31 cellular contexts compared by ENCODE assay signal in the genomic region with DNA sequence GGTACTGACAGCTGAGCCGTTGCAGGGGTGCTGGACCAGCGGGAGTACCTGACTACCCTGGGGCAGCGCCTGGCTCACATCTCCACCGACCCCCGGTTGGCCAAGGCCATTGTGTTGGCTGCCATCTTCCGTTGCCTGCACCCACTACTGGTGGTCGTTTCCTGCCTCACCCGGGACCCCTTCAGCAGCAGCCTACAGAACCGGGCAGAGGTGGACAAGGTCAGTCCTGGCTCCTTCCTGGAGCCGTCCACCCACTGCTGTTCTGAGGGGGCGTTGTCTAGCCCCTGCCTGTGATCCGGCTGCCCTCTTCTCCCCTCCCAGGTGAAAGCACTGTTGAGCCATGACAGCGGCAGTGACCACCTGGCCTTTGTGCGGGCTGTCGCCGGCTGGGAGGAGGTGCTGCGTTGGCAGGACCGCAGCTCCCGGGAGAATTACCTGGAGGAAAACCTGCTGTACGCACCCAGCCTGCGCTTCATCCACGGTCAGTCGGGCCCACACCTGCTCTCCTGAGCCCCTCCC. TPM values are rescaled to one million over a fixed set of nuclear protein-coding genes. Genes with fewer than 3 reads are reported as not detected.
A peak's percentile ranks its signal among the peaks of the same experiment; 100 is the strongest.
DNase-seq lines count a peak whose midpoint lies in the region; ATAC-seq and TF ChIP-seq lines count a peak whose summit lies in the region.
"Had no signal": no experiment of that assay in that cellular context is flagged by ENCODE, and none has a peak within 500 bp of the region (broad histone marks: within the 10 kb centered on the region; RNA-seq: fewer than 3 reads in every experiment).

No MANE protein-coding gene starts in this region.

- H3K36me3 Mint-ChIP-seq in endodermal cell (ENCODE audit: low read depth), result peaks cover 67% of the 10 kb centered on the region
- peaks cover 28% of the 10 kb centered on the region for H3K36me3 Mint-ChIP-seq in activated CD8-positive, alpha-beta T cell treated with anti-CD3 and anti-CD28 coated beads for 36 hours (ENCODE audit: low read depth)

- no peak overlapping the region for H3K4me2 ChIP-seq in mesenchymal stem cell (ENCODE audit: low read length, poor library complexity, severe bottlenecking)

- peaks cover 24% of the 10 kb centered on the region for H3K79me1 ChIP-seq in mesenchymal stem cell (replicated peaks; ENCODE audit: low read length, poor library complexity, severe bottlenecking)

- POLR2A ChIA-PET in activated CD8-positive, alpha-beta T cell treated with anti-CD3 and anti-CD28 coated beads for 36 hours (lab: Charles Lee), result interaction anchor here (0.9 kb wide), 1 partner anchor 10 kb away, joined by 3 read pairs; no protein-coding TSS in a partner anchor

- peak; percentile 25 for TF ChIP-seq POLR2A in GM18951 (IDR thresholded peaks at IDR 0.05; ENCODE audit: extremely low read depth, insufficient read depth, insufficient read length)

- H3K27ac Mint-ChIP-seq in endodermal cell, result no peak overlapping the region
- no peak overlapping the region for H3K27ac Mint-ChIP-seq in activated CD8-positive, alpha-beta T cell treated with anti-CD3 and anti-CD28 coated beads for 36 hours
- H3K27ac Mint-ChIP-seq: activated CD4-positive, alpha-beta T cell treated with anti-CD3 and anti-CD28 coated beads, Interleukin-2, amount 10 ng/mL, durations not matched to agents 24 days and 14 days; activated naive CD8-positive, alpha-beta T cell treated with anti-CD3 and anti-CD28 coated beads, Interleukin-2, amount 50 U/mL, for 24 hours; CD8-positive, alpha-beta memory T cell; dendritic cell treated with granulocyte-macrophage colony-stimulating factor and Interleukin-4, amounts not matched to agents 40 ng/mL and 50 ng/mL, for 4 days; immature natural killer cell had no signal

- H2BK120ac ChIP-seq in mesenchymal stem cell (ENCODE audit: low read depth, low read length), result no peak overlapping the region

- no peaks in the 10 kb centered on the region for H3K27me3 Mint-ChIP-seq in endodermal cell (ENCODE audit: insufficient read depth)
- H3K27me3 Mint-ChIP-seq in activated CD8-positive, alpha-beta T cell treated with anti-CD3 and anti-CD28 coated beads for 36 hours, result no peaks in the 10 kb centered on the region
- H3K27me3 Mint-ChIP-seq: activated CD4-positive, alpha-beta T cell treated with anti-CD3 and anti-CD28 coated beads, Interleukin-2, amount 10 ng/mL, durations not matched to agents 24 days and 14 days; activated naive CD8-positive, alpha-beta T cell treated with anti-CD3 and anti-CD28 coated beads, Interleukin-2, amount 50 U/mL, for 24 hours; CD8-positive, alpha-beta memory T cell; dendritic cell treated with granulocyte-macrophage colony-stimulating factor and Interleukin-4, amounts not matched to agents 40 ng/mL and 50 ng/mL, for 4 days had no signal

- H3K9me3 ChIP-seq in endodermal cell (ENCODE audit: control insufficient read depth, low read length), result no peaks in the 10 kb centered on the region
- no peaks in the 10 kb centered on the region for H3K9me3 ChIP-seq in mesenchymal stem cell (ENCODE audit: control insufficient read depth, low read length)
- H3K9me3 ChIP-seq: gastrocnemius medialis, Peyer's patch, right lobe of liver, tibial artery had no signal

- H3K4me3 ChIP-seq in endodermal cell (ENCODE audit: low read length) (no peak overlapping the region), mesenchymal stem cell (ENCODE audit: insufficient read depth in 1 of 2, low read depth in 1 of 2, low read length in 2 of 2) (no peak overlapping the region)
- H3K4me3 ChIP-seq: gastrocnemius medialis, Peyer's patch, right lobe of liver, tibial artery had no signal

- intact Hi-C loops in activated CD8-positive, alpha-beta T cell treated with anti-CD3 and anti-CD28 coated beads for 36 hours (cut with micrococcal nuclease), result no loop called here

- H3K27ac ChIP-seq in 22Rv1 (peak overlapping the region; percentile 37; the same call in 1 of the 2 replicates), endodermal cell (ENCODE audit: low read depth, low read length) (peak overlapping the region; percentile 49), mesenchymal stem cell (ENCODE audit: low read length, poor library complexity, severe bottlenecking) (no peak overlapping the region)
- H3K27ac ChIP-seq: Peyer's patch, right lobe of liver, tibial artery, WERI-Rb-1 had no signal

- DNase-seq in endodermal cell (no peak), mesenchymal stem cell (no peak), LoVo (ENCODE audit: low spot score) (no peak), globus pallidus (ENCODE audit: low spot score) (no peak), SK-N-DZ (ENCODE audit: low spot score) (no peak)
- DNase-seq in activated CD8-positive, alpha-beta T cell treated with anti-CD3 and anti-CD28 coated beads for 36 hours, result no peak
- DNase-seq: activated CD4-positive, alpha-beta T cell treated with anti-CD3 and anti-CD28 coated beads, Interleukin-2, amount 10 ng/mL, durations not matched to agents 24 days and 14 days; activated naive CD4-positive, alpha-beta T cell; activated naive CD8-positive, alpha-beta T cell treated with anti-CD3 and anti-CD28 coated beads, Interleukin-2, amount 50 U/mL, for 24 hours; activated T-cell treated with anti-CD3 and anti-CD28 coated beads, Interleukin-2, amount 50 U/mL, for 48 hours; CD8-positive, alpha-beta memory T cell; central memory CD4-positive, alpha-beta T cell; DMS153; gastrocnemius medialis; immature natural killer cell; left colon; mesendoderm; NCI-H1092; NCI-H1694; NCI-H446; NCI-H748 treated with DMSO at 0.1 percent for 48 hours; Peyer's patch; right lobe of liver; stimulated activated CD4-positive, alpha-beta T cell treated with anti-CD3 and anti-CD28 coated beads, Interleukin-12 subunit alpha, Interleukin-12 subunit beta, amount 100 ng/mL, for 4 hours; stimulated activated CD4-positive, alpha-beta T cell treated with anti-CD3 and anti-CD28 coated beads, Interleukin-2, amount 100 ng/mL, for 48 hours; T1000; tibial artery; WERI-Rb-1 had no signal

- H3K9ac ChIP-seq in endodermal cell (ENCODE audit: extremely low read depth, low read length, poor library complexity, severe bottlenecking), result no peak overlapping the region
- H3K9ac ChIP-seq in mesenchymal stem cell (ENCODE audit: low read length), result no peak overlapping the region

- no peak overlapping the region for H3K4ac ChIP-seq in mesenchymal stem cell (ENCODE audit: low read depth in 1 of 2, low read length in 2 of 2)

- H4K8ac ChIP-seq in mesenchymal stem cell (ENCODE audit: low read length), result no peak overlapping the region

- H2BK15ac ChIP-seq in mesenchymal stem cell (ENCODE audit: low read depth, poor library complexity, severe bottlenecking), result peak overlapping the region; percentile 62

- no peak overlapping the region for H2BK5ac ChIP-seq in mesenchymal stem cell (ENCODE audit: low read depth, low read length, poor library complexity, severe bottlenecking)

- no peak for TF ChIP-seq CTCF in 22Rv1 (IDR thresholded peaks at IDR 0.05)
- TF ChIP-seq CTCF in endodermal cell (conservative IDR thresholded peaks at IDR 0.05), result no peak
- no peak for TF ChIP-seq CTCF in activated CD8-positive, alpha-beta T cell treated with anti-CD3 and anti-CD28 coated beads for 36 hours (IDR thresholded peaks at IDR 0.05)

- no peak overlapping the region for H4K91ac ChIP-seq in mesenchymal stem cell (ENCODE audit: low read length)

- peaks cover 4% of the 10 kb centered on the region for H3K4me1 Mint-ChIP-seq in endodermal cell
- no peaks in the 10 kb centered on the region for H3K4me1 Mint-ChIP-seq in activated CD8-positive, alpha-beta T cell treated with anti-CD3 and anti-CD28 coated beads for 36 hours (ENCODE audit: low read depth)
- H3K4me1 Mint-ChIP-seq: activated CD4-positive, alpha-beta T cell treated with anti-CD3 and anti-CD28 coated beads, Interleukin-2, amount 10 ng/mL, durations not matched to agents 24 days and 14 days; activated naive CD8-positive, alpha-beta T cell treated with anti-CD3 and anti-CD28 coated beads, Interleukin-2, amount 50 U/mL, for 24 hours; CD8-positive, alpha-beta memory T cell; immature natural killer cell had no signal

- H3K9me3 Mint-ChIP-seq in endodermal cell, result no peaks in the 10 kb centered on the region
- H3K9me3 Mint-ChIP-seq in activated CD8-positive, alpha-beta T cell treated with anti-CD3 and anti-CD28 coated beads for 36 hours, result no peaks in the 10 kb centered on the region
- H3K9me3 Mint-ChIP-seq: activated CD4-positive, alpha-beta T cell treated with anti-CD3 and anti-CD28 coated beads, Interleukin-2, amount 10 ng/mL, durations not matched to agents 24 days and 14 days; activated naive CD8-positive, alpha-beta T cell treated with anti-CD3 and anti-CD28 coated beads, Interleukin-2, amount 50 U/mL, for 24 hours; CD8-positive, alpha-beta memory T cell; dendritic cell treated with granulocyte-macrophage colony-stimulating factor and Interleukin-4, amounts not matched to agents 40 ng/mL and 50 ng/mL, for 4 days had no signal

- no peak overlapping the region for H3K14ac ChIP-seq in mesenchymal stem cell (ENCODE audit: low read length in 2 of 2)

- H2BK12ac ChIP-seq in mesenchymal stem cell (ENCODE audit: low read length in 2 of 2), result no peak overlapping the region

- WGBS in endodermal cell (ENCODE audit: insufficient coverage in 1 of 2, insufficient read length in 1 of 2), 2 experiments, result 95 to 96% methylated on average over 15 to 23 of the region's 23 CpGs
- WGBS in mesenchymal stem cell, result 96% methylated on average over 23 of the region's 23 CpGs

- ATAC-seq in activated CD8-positive, alpha-beta T cell treated with anti-CD3 and anti-CD28 coated beads for 36 hours, result no peak
- ATAC-seq: activated naive CD8-positive, alpha-beta T cell treated with anti-CD3 and anti-CD28 coated beads, Interleukin-2, amount 50 U/mL, for 24 hours had no signal

- no peak overlapping the region for H3K23ac ChIP-seq in mesenchymal stem cell (ENCODE audit: low read length in 2 of 2)

- in situ Hi-C loops in GM18951 (cut with MboI; ENCODE audit: low sequenced_read_pairs, unreplicated experiment), result no loop called here

- CTCF ChIA-PET in activated CD8-positive, alpha-beta T cell treated with anti-CD3 and anti-CD28 coated beads for 36 hours (lab: Charles Lee), result interaction anchor here (1.1 kb wide), 1 partner anchor 12 kb away, joined by 5 read pairs; no protein-coding TSS in a partner anchor

- H3K18ac ChIP-seq in mesenchymal stem cell (ENCODE audit: low read depth in 1 of 2, low read length in 2 of 2), result no peak overlapping the region

- no peaks in the 10 kb centered on the region for H3K4me1 ChIP-seq in endodermal cell (ENCODE audit: control insufficient read depth, insufficient read depth, low read length)
- no peaks in the 10 kb centered on the region for H3K4me1 ChIP-seq in mesenchymal stem cell (ENCODE audit: control insufficient read depth, insufficient read depth, low read depth, low read length)
- H3K4me1 ChIP-seq: gastrocnemius medialis, Peyer's patch, right lobe of liver, tibial artery had no signal

- no peak overlapping the region for H3K4me3 Mint-ChIP-seq in endodermal cell
- no peak overlapping the region for H3K4me3 Mint-ChIP-seq in activated CD8-positive, alpha-beta T cell treated with anti-CD3 and anti-CD28 coated beads for 36 hours
- H3K4me3 Mint-ChIP-seq: activated CD4-positive, alpha-beta T cell treated with anti-CD3 and anti-CD28 coated beads, Interleukin-2, amount 10 ng/mL, durations not matched to agents 24 days and 14 days; activated naive CD8-positive, alpha-beta T cell treated with anti-CD3 and anti-CD28 coated beads, Interleukin-2, amount 50 U/mL, for 24 hours; CD8-positive, alpha-beta memory T cell; dendritic cell treated with granulocyte-macrophage colony-stimulating factor and Interleukin-4, amounts not matched to agents 40 ng/mL and 50 ng/mL, for 4 days; immature natural killer cell had no signal

- H3K36me3 ChIP-seq in endodermal cell (ENCODE audit: control insufficient read depth, insufficient read depth, low read length), result peaks cover 91% of the 10 kb centered on the region
- H3K36me3 ChIP-seq in mesenchymal stem cell (ENCODE audit: control insufficient read depth in 1 of 2, insufficient read depth in 2 of 2, low read depth in 1 of 2, low read length in 2 of 2), result peaks cover 97 to 99% of the 10 kb centered on the region in 2 experiments

- H3K27me3 ChIP-seq in endodermal cell (ENCODE audit: control insufficient read depth, insufficient read depth, low read length, poor library complexity, severe bottlenecking), result no peaks in the 10 kb centered on the region
- no peaks in the 10 kb centered on the region for H3K27me3 ChIP-seq in mesenchymal stem cell (ENCODE audit: control insufficient read depth in 1 of 2, insufficient read depth in 1 of 2, low read length in 2 of 2)
- H3K27me3 ChIP-seq: gastrocnemius medialis, Peyer's patch, right lobe of liver, tibial artery had no signal

- no peak overlapping the region for H2AFZ ChIP-seq in mesenchymal stem cell (ENCODE audit: low read depth, low read length)

- no peak overlapping the region for H2AK5ac ChIP-seq in mesenchymal stem cell (ENCODE audit: low read length, severe bottlenecking)

RNA-seq across cellular contexts. Expression of a gene that starts 45.7 kb away (rescaled TPM):
- 100 to 1,000 TPM; 104 to 113 TPM for total RNA-seq in endodermal cell
- polyA plus RNA-seq in endodermal cell (2013, experiment 1 of 2), result 96.9 TPM
- polyA plus RNA-seq in endodermal cell (2013, experiment 2 of 2), result 86.5 TPM
- polyA plus RNA-seq in mesenchymal stem cell (2013, experiment 1 of 2), result 27.7 TPM
- 27.9 TPM for polyA plus RNA-seq in mesenchymal stem cell (2013, experiment 2 of 2)
- total RNA-seq in activated CD8-positive, alpha-beta T cell treated with anti-CD3 and anti-CD28 coated beads for 36 hours, result 10 to 100 TPM; 81.5 to 84.2 TPM
- 99.0 and 126 TPM in 2 replicates for polyA plus RNA-seq in SK-N-DZ (2014; cell fraction: cytosol; rRNA removed)
- polyA plus RNA-seq in SK-N-DZ (2014; cell fraction: nucleus; rRNA removed), result 260 and 269 TPM in 2 replicates
